Comparison of ENCODE assay signal across 1 cellular context in the genomic region with DNA sequence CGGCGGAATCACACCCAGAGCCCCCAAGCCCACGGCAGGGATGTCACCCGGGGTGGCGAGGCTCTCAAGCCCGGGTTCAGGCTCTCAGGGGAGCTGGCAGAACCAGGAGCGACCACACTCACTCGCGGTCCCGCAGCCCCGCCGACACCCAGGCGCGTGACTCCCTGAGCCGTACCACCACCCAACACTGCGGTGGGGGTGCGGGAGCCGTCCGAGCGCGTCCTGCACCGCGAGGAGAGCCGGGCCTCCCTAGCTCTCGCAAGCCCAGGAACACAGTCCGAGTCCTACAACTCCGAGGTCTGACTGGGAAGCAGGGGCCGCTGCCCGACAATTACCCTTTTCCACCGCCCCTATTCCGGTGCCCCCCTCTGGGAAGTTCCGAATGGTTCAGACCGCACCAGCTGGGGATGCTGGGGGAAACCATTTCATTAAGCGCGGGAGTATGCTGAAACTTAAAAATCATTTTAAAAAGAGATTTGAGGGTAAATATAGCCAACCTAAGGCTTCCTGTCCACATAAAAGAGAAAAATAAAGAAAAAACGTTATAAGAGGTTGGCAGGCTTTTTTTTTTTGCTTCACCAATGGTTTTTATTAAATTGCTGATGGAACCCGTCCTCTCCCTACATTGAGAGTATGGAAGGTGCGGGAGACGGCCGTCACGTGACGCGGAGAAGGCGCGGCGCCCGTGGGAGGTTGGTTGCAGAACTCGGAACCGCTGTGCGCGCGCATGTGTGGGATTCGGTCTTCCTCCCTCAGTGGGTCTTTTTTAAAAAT.
TF ChIP-seq lines count a peak whose summit lies in the region.

Gene FLCN (minus strand): TSS at position 143 of the 774 bp plus-strand sequence. CDS start 9,031 bp downstream, outside the sequence.

TF ChIP-seq in HepG2, 621 proteins besides CTCF, POLR2A, EP300 and RAD21 (continued from another document and continues in another):
- 0 out of 2 replicates have a peak, but pooled peaks have one; percentile 39 for TF ChIP-seq ZNF747 (CRISPR knock-in tag; IDR thresholded peaks at IDR 0.05; ENCODE audit: borderline replicate concordance)
- peak; percentile 38; the same call in 1 of the 2 replicates for TF ChIP-seq ZFY (CRISPR knock-in tag; IDR thresholded peaks at IDR 0.05)
- TF ChIP-seq, protein P1, sequence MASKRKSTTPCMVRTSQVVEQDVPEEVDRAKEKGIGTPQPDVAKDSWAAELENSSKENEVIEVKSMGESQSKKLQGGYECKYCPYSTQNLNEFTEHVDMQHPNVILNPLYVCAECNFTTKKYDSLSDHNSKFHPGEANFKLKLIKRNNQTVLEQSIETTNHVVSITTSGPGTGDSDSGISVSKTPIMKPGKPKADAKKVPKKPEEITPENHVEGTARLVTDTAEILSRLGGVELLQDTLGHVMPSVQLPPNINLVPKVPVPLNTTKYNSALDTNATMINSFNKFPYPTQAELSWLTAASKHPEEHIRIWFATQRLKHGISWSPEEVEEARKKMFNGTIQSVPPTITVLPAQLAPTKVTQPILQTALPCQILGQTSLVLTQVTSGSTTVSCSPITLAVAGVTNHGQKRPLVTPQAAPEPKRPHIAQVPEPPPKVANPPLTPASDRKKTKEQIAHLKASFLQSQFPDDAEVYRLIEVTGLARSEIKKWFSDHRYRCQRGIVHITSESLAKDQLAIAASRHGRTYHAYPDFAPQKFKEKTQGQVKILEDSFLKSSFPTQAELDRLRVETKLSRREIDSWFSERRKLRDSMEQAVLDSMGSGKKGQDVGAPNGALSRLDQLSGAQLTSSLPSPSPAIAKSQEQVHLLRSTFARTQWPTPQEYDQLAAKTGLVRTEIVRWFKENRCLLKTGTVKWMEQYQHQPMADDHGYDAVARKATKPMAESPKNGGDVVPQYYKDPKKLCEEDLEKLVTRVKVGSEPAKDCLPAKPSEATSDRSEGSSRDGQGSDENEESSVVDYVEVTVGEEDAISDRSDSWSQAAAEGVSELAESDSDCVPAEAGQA (IDR thresholded peaks at IDR 0.05; ENCODE audit: low read depth) = no peak
- TF ChIP-seq, protein P1 (CRISPR knock-in tag; IDR thresholded peaks at IDR 0.05; ENCODE audit: borderline replicate concordance) = no peak
- TF ChIP-seq ZFYVE20 (CRISPR knock-in tag; IDR thresholded peaks at IDR 0.05; ENCODE audit: borderline replicate concordance, low read depth) = peak; percentile 51; the same call in 1 of the 2 replicates
- TF ChIP-seq ZBTB42 (CRISPR knock-in tag; IDR thresholded peaks at IDR 0.05) = no peak; the same call in 1 of the 2 replicates
- TF ChIP-seq SMARCE1 (IDR thresholded peaks at IDR 0.05; ENCODE audit: borderline replicate concordance) = no peak
- no peak for TF ChIP-seq ZNF781 (CRISPR knock-in tag; IDR thresholded peaks at IDR 0.05; ENCODE audit: borderline replicate concordance, not compliant biosample characterization)
- no peak for TF ChIP-seq PBX3 (CRISPR knock-in tag; IDR thresholded peaks at IDR 0.05; ENCODE audit: borderline replicate concordance)
- TF ChIP-seq GABPA (IDR thresholded peaks at IDR 0.05; ENCODE audit: low read depth, low read length) = no peak
- no peak for TF ChIP-seq GABPA (CRISPR knock-in tag; IDR thresholded peaks at IDR 0.05; ENCODE audit: low read depth)
- TF ChIP-seq ZBTB2 (CRISPR knock-in tag; IDR thresholded peaks at IDR 0.05; ENCODE audit: low read depth) = no peak
- peak; percentile 87; the same call in 1 of the 2 replicates for TF ChIP-seq ZNF546 (CRISPR knock-in tag; conservative IDR thresholded peaks at IDR 0.05)
- TF ChIP-seq ZNF7 (CRISPR knock-in tag; IDR thresholded peaks at IDR 0.05) = no peak
- TF ChIP-seq ZNF17 (CRISPR knock-in tag; IDR thresholded peaks at IDR 0.05) = 0 out of 2 replicates have a peak, but pooled peaks have one; percentile 35
- no peak; the same call in 1 of the 2 replicates for TF ChIP-seq ZFX (CRISPR knock-in tag; IDR thresholded peaks at IDR 0.05; ENCODE audit: low read depth)
- TF ChIP-seq, protein P2, sequence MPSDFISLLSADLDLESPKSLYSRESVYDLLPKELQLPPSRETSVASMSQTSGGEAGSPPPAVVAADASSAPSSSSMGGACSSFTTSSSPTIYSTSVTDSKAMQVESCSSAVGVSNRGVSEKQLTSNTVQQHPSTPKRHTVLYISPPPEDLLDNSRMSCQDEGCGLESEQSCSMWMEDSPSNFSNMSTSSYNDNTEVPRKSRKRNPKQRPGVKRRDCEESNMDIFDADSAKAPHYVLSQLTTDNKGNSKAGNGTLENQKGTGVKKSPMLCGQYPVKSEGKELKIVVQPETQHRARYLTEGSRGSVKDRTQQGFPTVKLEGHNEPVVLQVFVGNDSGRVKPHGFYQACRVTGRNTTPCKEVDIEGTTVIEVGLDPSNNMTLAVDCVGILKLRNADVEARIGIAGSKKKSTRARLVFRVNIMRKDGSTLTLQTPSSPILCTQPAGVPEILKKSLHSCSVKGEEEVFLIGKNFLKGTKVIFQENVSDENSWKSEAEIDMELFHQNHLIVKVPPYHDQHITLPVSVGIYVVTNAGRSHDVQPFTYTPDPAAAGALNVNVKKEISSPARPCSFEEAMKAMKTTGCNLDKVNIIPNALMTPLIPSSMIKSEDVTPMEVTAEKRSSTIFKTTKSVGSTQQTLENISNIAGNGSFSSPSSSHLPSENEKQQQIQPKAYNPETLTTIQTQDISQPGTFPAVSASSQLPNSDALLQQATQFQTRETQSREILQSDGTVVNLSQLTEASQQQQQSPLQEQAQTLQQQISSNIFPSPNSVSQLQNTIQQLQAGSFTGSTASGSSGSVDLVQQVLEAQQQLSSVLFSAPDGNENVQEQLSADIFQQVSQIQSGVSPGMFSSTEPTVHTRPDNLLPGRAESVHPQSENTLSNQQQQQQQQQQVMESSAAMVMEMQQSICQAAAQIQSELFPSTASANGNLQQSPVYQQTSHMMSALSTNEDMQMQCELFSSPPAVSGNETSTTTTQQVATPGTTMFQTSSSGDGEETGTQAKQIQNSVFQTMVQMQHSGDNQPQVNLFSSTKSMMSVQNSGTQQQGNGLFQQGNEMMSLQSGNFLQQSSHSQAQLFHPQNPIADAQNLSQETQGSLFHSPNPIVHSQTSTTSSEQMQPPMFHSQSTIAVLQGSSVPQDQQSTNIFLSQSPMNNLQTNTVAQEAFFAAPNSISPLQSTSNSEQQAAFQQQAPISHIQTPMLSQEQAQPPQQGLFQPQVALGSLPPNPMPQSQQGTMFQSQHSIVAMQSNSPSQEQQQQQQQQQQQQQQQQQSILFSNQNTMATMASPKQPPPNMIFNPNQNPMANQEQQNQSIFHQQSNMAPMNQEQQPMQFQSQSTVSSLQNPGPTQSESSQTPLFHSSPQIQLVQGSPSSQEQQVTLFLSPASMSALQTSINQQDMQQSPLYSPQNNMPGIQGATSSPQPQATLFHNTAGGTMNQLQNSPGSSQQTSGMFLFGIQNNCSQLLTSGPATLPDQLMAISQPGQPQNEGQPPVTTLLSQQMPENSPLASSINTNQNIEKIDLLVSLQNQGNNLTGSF (CRISPR knock-in tag; IDR thresholded peaks at IDR 0.05) = peak; percentile 24; the same call in 1 of the 2 replicates
- TF ChIP-seq ZNF414 (CRISPR knock-in tag; IDR thresholded peaks at IDR 0.05) = peak; percentile 97
- 0 out of 2 replicates have a peak, but pooled peaks have one; percentile 7 for TF ChIP-seq SNAPC5 (CRISPR knock-in tag; IDR thresholded peaks at IDR 0.05; ENCODE audit: borderline replicate concordance)
- 0 out of 2 replicates have a peak, but pooled peaks have one; percentile 54 for TF ChIP-seq SPEN (CRISPR knock-in tag; IDR thresholded peaks at IDR 0.05; ENCODE audit: low read depth)
- peak; percentile 78 for TF ChIP-seq PAX8 (CRISPR knock-in tag; IDR thresholded peaks at IDR 0.05; ENCODE audit: borderline replicate concordance)
- TF ChIP-seq FUBP1 (CRISPR knock-in tag; IDR thresholded peaks at IDR 0.05; ENCODE audit: borderline replicate concordance) = no peak
- TF ChIP-seq, protein P3, sequence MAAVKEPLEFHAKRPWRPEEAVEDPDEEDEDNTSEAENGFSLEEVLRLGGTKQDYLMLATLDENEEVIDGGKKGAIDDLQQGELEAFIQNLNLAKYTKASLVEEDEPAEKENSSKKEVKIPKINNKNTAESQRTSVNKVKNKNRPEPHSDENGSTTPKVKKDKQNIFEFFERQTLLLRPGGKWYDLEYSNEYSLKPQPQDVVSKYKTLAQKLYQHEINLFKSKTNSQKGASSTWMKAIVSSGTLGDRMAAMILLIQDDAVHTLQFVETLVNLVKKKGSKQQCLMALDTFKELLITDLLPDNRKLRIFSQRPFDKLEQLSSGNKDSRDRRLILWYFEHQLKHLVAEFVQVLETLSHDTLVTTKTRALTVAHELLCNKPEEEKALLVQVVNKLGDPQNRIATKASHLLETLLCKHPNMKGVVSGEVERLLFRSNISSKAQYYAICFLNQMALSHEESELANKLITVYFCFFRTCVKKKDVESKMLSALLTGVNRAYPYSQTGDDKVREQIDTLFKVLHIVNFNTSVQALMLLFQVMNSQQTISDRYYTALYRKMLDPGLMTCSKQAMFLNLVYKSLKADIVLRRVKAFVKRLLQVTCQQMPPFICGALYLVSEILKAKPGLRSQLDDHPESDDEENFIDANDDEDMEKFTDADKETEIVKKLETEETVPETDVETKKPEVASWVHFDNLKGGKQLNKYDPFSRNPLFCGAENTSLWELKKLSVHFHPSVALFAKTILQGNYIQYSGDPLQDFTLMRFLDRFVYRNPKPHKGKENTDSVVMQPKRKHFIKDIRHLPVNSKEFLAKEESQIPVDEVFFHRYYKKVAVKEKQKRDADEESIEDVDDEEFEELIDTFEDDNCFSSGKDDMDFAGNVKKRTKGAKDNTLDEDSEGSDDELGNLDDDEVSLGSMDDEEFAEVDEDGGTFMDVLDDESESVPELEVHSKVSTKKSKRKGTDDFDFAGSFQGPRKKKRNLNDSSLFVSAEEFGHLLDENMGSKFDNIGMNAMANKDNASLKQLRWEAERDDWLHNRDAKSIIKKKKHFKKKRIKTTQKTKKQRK (IDR thresholded peaks at IDR 0.05; ENCODE audit: low read length) = no peak
- 0 out of 2 replicates have a peak, but pooled peaks have one; percentile 26 for TF ChIP-seq KDM3A (CRISPR knock-in tag; IDR thresholded peaks at IDR 0.05; ENCODE audit: low read depth)
- TF ChIP-seq ZNF576 (CRISPR knock-in tag; IDR thresholded peaks at IDR 0.05) = no peak
- TF ChIP-seq KMT2A (CRISPR knock-in tag; IDR thresholded peaks at IDR 0.05) = 0 out of 2 replicates have a peak, but pooled peaks have one; percentile 16
- TF ChIP-seq IRF2 (CRISPR knock-in tag; IDR thresholded peaks at IDR 0.05) = peak; percentile 19; the same call in 1 of the 2 replicates
- no peak for TF ChIP-seq NFIB (CRISPR knock-in tag; IDR thresholded peaks at IDR 0.05; ENCODE audit: borderline replicate concordance)
- no peak for TF ChIP-seq ZSCAN12 (CRISPR knock-in tag; IDR thresholded peaks at IDR 0.05)
- no peak for TF ChIP-seq PTBP1 (IDR thresholded peaks at IDR 0.05; ENCODE audit: low read depth, low read length, poor library complexity, severe bottlenecking)
